ENCODE assay signal across 20 cellular contexts in the genomic region with DNA sequence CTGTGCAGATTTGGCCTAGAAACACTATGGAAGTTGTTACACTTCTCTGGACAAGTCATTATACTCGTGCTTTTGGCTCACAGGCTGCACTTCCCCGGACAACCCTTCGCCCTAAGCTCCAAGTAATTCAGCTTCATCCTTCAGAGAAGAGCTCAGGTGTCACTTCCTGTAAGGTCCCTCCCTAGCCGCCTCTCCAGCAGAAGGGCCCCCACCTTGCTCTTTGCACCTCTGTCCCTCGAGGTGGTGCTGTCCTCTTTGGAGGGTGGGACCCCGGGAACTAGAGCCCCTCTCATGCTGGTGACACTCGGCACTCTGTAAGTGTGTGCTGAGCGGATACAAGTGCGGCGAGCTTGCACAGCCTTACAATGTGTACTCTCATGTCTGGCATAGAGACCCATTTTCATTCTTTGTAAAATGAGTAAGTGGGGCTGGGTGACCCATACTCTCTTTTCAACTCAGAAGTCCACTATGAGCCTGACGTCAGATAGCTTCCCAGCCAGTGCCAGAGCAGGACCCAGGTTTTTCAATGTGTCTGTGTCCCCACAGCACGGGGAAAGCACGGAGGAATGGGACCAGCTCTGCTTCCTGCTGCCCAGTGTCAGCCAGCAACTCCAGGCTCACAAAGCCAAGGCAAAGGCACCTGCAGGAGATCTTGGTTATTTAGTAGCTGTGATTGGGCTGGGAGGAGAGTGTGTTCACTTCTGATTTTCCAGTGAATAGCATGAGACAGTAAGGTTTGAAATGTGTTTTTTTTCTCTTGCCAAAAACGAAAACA. TPM values are rescaled to one million over a fixed set of nuclear protein-coding genes. Genes with fewer than 3 reads are reported as not detected.
A peak's percentile ranks its signal among the peaks of the same experiment; 100 is the strongest.
DNase-seq lines count a peak whose midpoint lies in the region; ATAC-seq, FAIRE-seq and TF ChIP-seq lines count a peak whose summit lies in the region.
"Had no signal": no experiment of that assay in that cellular context is flagged by ENCODE, and none has a peak within 500 bp of the region (broad histone marks: within the 10 kb centered on the region; RNA-seq: fewer than 3 reads in every experiment).

No MANE protein-coding gene starts in this region.

- peak; percentile 39 for ATAC-seq in upper lobe of right lung
- ATAC-seq in pancreas: no peak

- H3K4me3 ChIP-seq in OCI-LY7 (ENCODE audit: low read depth, low read length, poor library complexity, severe bottlenecking) (no peak overlapping the region), upper lobe of right lung (no peak overlapping the region), pancreas (no peak overlapping the region)
- H3K4me3 ChIP-seq: BLaER1 treated with 17β-estradiol and CSF1 and Interleukin-3, amounts not matched to agents 10 nM and 100 nM; GM12878; GM23248; SJCRH30 had no signal

- H3K9me3 ChIP-seq in OCI-LY7 (ENCODE audit: low read length) (no peaks in the 10 kb centered on the region), upper lobe of right lung (no peaks in the 10 kb centered on the region), pancreas (no peaks in the 10 kb centered on the region)
- H3K9me3 ChIP-seq: SJCRH30 had no signal

- TF ChIP-seq CTCF in OCI-LY7 (conservative IDR thresholded peaks at IDR 0.05; ENCODE audit: low read length): no peak
- TF ChIP-seq CTCF in upper lobe of right lung (IDR thresholded peaks at IDR 0.05): no peak
- no peak for TF ChIP-seq CTCF in pancreas (IDR thresholded peaks at IDR 0.05)

- no peaks in the 10 kb centered on the region for H3K36me3 Mint-ChIP-seq in T-helper 2 cell treated with Interferon-gamma antibody and Interleukin-4, amounts not matched to agents 5 μg/mL and 100 μg/mL, for 36 hours (ENCODE audit: low read depth)

- FAIRE-seq in pancreas (lab: Jason Lieb, UNC): no peak
- FAIRE-seq: A204.1, GM12878 had no signal

- intact Hi-C loops in OCI-LY7 (cut with micrococcal nuclease; ENCODE audit: unreplicated experiment): no loop called here
- intact Hi-C loops in upper lobe of right lung (cut with DNase I): no loop called here
- intact Hi-C loops in pancreas (cut with DNase I): no loop called here

- H3K27me3 ChIP-seq in upper lobe of right lung (no peaks in the 10 kb centered on the region), pancreas (no peaks in the 10 kb centered on the region)
- H3K27me3 ChIP-seq: BLaER1 treated with 17β-estradiol and CSF1 and Interleukin-3, amounts not matched to agents 10 nM and 100 nM; SJCRH30 had no signal

- H3K9me2 ChIP-seq in OCI-LY7 (ENCODE audit: insufficient read depth, low read length): no peaks in the 10 kb centered on the region

- peaks cover 16% of the 10 kb centered on the region for H3K4me1 Mint-ChIP-seq in T-helper 2 cell treated with Interferon-gamma antibody and Interleukin-4, amounts not matched to agents 5 μg/mL and 100 μg/mL, for 36 hours (ENCODE audit: low read depth)

- BruUV-seq in OCI-LY7 (replicated peaks; lab: Mats Ljungman, UMichigan): no TSS peak

- H4K20me1 ChIP-seq in OCI-LY7 (ENCODE audit: insufficient read depth, low read length): no peaks in the 10 kb centered on the region
- H4K20me1 ChIP-seq: BLaER1 treated with 17β-estradiol and CSF1 and Interleukin-3, amounts not matched to agents 10 nM and 100 nM had no signal

- peak overlapping the region; percentile 32 for H3K4me3 Mint-ChIP-seq in T-helper 2 cell treated with Interferon-gamma antibody and Interleukin-4, amounts not matched to agents 5 μg/mL and 100 μg/mL, for 36 hours
- H3K4me3 Mint-ChIP-seq: HFFc6 had no signal

- no peak overlapping the region for H3K27ac Mint-ChIP-seq in T-helper 2 cell treated with Interferon-gamma antibody and Interleukin-4, amounts not matched to agents 5 μg/mL and 100 μg/mL, for 36 hours
- H3K27ac Mint-ChIP-seq: HFFc6 had no signal

- H3K36me3 ChIP-seq in OCI-LY7 (ENCODE audit: insufficient read depth, low read length) (no peaks in the 10 kb centered on the region), upper lobe of right lung (no peaks in the 10 kb centered on the region), pancreas (no peaks in the 10 kb centered on the region)
- H3K36me3 ChIP-seq: BLaER1 treated with 17β-estradiol and CSF1 and Interleukin-3, amounts not matched to agents 10 nM and 100 nM; SJCRH30 had no signal

- WGBS in pancreas, 2 donors: 61 to 66% methylated on average over 14 of the region's 14 CpGs

- H3K27ac ChIP-seq in OCI-LY7 (ENCODE audit: low read depth, low read length, poor library complexity, severe bottlenecking) (no peak overlapping the region), upper lobe of right lung (no peak overlapping the region), pancreas (no peak overlapping the region)
- H3K27ac ChIP-seq: BLaER1 treated with 17β-estradiol and CSF1 and Interleukin-3, amounts not matched to agents 10 nM and 100 nM; GM23248; SJCRH30 had no signal

- H3K27me3 Mint-ChIP-seq in T-helper 2 cell treated with Interferon-gamma antibody and Interleukin-4, amounts not matched to agents 5 μg/mL and 100 μg/mL, for 36 hours (ENCODE audit: low read depth): peaks cover 18% of the 10 kb centered on the region

- H3K4me1 ChIP-seq in OCI-LY7 (ENCODE audit: insufficient read depth, low read length, poor library complexity, severe bottlenecking) (peaks cover 27% of the 10 kb centered on the region), upper lobe of right lung (no peaks in the 10 kb centered on the region), pancreas (no peaks in the 10 kb centered on the region)
- H3K4me1 ChIP-seq: SJCRH30 had no signal

- CTCF ChIA-PET in OCI-LY7 (lab: Charles Lee; ENCODE audit: unreplicated experiment): no interaction called here

- H2AFZ ChIP-seq in OCI-LY7 (ENCODE audit: low read length): no peak overlapping the region
- H2AFZ ChIP-seq: GM23248 had no signal

- H3K79me2 ChIP-seq in OCI-LY7 (ENCODE audit: insufficient read depth, low read depth, low read length): no peaks in the 10 kb centered on the region

- peak overlapping the region; percentile 26; the same call in 1 of the 2 replicates for H3K4me2 ChIP-seq in OCI-LY7 (ENCODE audit: low read length)

- H3K9me3 Mint-ChIP-seq in T-helper 2 cell treated with Interferon-gamma antibody and Interleukin-4, amounts not matched to agents 5 μg/mL and 100 μg/mL, for 36 hours: no peaks in the 10 kb centered on the region

- DNase-seq in T-helper 2 cell treated with Interferon-gamma antibody and Interleukin-4, amounts not matched to agents 5 μg/mL and 100 μg/mL, for 36 hours (ENCODE audit: low spot score): no peak
- DNase-seq in T-helper 2 cell (no peak), OCI-LY7 (ENCODE audit: low spot score) (no peak), left kidney (ENCODE audit: low read depth, low spot score) (peak; percentile 9), upper lobe of right lung (no peak), pancreas (no peak), HUDEP-2 (lab: John Stamatoyannopoulos, UW; ENCODE audit: unreplicated experiment in 76 of 76) (no peak)
- DNase-seq in stimulated activated CD4-positive, alpha-beta T cell treated with anti-CD3 and anti-CD28 coated beads, Interleukin-4, amount 100 ng/mL, for 1 hour: no peak
- DNase-seq: DND-41, GM23248, HFFc6, NCI-H1048, NCI-H1436 treated with DMSO at 0.1 percent for 48 hours, NCI-H2029 treated with DMSO at 0.1 percent for 48 hours, NCI-H2227 treated with DMSO at 0.1 percent for 48 hours, NCI-H524 had no signal

- POLR2A ChIA-PET in OCI-LY7 (lab: Charles Lee): interaction anchor here (0.7 to 1.3 kb wide), 4 partner anchors 9 to 88 kb away, joined by 3 read pairs; no protein-coding TSS in a partner anchor

RNA-seq across cellular contexts. Expression of a gene that starts 26.9 kb away (rescaled TPM):
- 12.4 and 13.6 TPM in 2 replicates for total RNA-seq in OCI-LY7 (2014; rRNA removed; shearing (Covaris generic))
- 37.9 and 42.8 TPM in 2 replicates for total RNA-seq in OCI-LY7 (2022)
- 17.8 TPM for total RNA-seq in upper lobe of right lung
- 10 to 100 TPM in 1 of 6 donors, 1 to 10 TPM in 5; 6.5 to 12.3 (median 8.8) TPM for total RNA-seq in pancreas
- polyA plus RNA-seq in pancreas: 1 to 10 TPM; 3.6 to 4.8 TPM

RNA-seq across cellular contexts. Expression of a gene that starts 59.8 kb away (rescaled TPM):
- total RNA-seq in OCI-LY7 (2014; rRNA removed; shearing (Covaris generic)): 26.2 and 27.8 TPM in 2 replicates
- total RNA-seq in OCI-LY7 (2022) (55.4 and 62.8 TPM in 2 replicates), upper lobe of right lung (35.6 TPM), pancreas (10 to 100 TPM; 17.1 to 32.5 (median 24.0) TPM)
- polyA plus RNA-seq in pancreas: 10 to 100 TPM; 64.6 to 73.8 TPM
